In the genomic region with DNA sequence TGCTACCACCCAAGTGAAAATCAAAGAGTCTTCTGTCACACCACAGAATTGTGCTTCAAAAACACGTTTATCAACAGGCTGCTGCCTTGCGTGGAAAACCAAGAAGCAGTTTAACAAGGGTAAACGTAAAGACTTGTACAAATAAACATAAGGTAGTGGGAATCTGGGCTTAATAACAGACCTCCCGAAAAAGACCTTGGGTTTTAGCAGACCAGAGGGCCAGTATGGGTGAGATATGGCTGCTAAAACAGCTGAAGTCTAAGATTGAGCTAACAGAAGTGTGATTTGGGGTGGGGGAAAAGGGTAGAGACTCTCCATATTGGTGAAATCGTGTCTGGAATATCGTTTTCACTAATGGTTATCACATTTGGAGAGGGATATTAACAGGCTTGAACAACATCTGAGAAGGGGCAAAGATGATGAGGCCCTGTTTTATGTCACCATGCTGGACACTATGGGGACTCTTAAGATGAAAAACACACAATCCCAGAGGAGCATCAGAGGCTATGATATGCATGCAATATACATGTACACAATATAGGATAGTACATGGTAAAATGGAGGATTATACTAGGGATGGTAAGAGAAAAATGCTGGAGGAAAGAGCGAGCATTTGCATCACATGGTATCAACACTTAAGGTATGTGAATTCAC, we compare ENCODE assay signal across 8 cellular contexts. TPM values are rescaled to one million over a fixed set of nuclear protein-coding genes. Genes with fewer than 3 reads are reported as not detected.
A peak's percentile ranks its signal among the peaks of the same experiment; 100 is the strongest.
DNase-seq lines count a peak whose midpoint lies in the region; ATAC-seq and TF ChIP-seq lines count a peak whose summit lies in the region.

No MANE protein-coding gene starts in this region.

- TF ChIP-seq POLR2A in prostate gland (IDR thresholded peaks at IDR 0.05), result no peak

- ATAC-seq in RWPE2 (ENCODE audit: low read depth), result no peak
- no peak for ATAC-seq in GM21619 (IDR thresholded peaks at IDR 0.05; ENCODE audit: unreplicated experiment)

- peak overlapping the region; percentile 67 for H3K27ac ChIP-seq in RWPE2 (ENCODE audit: poor library complexity, severe bottlenecking)
- peak overlapping the region; percentile 94 for H3K27ac ChIP-seq in prostate gland

- H3K4me3 ChIP-seq in RWPE2 (ENCODE audit: severe bottlenecking) (peak overlapping the region; percentile 58), fibroblast of mammary gland (ENCODE audit: control insufficient read depth, low read depth, low read length) (peak overlapping the region; percentile 83), prostate gland (peak overlapping the region; percentile 66 to 75)

- no peaks in the 10 kb centered on the region for H3K27me3 ChIP-seq in RWPE2 (ENCODE audit: insufficient read depth, poor library complexity, severe bottlenecking)
- no peaks in the 10 kb centered on the region for H3K27me3 ChIP-seq in prostate gland (replicated peaks; ENCODE audit: insufficient read depth)

- intact Hi-C loops in prostate gland (cut with DNase I), result loop anchor here (2.0 to 10.0 kb wide), 3 partner anchors 23 to 171 kb away; partner anchors contain the start of genes CAPZA1, ST7L and WNT2B

- H3K9me3 ChIP-seq in RWPE2 (ENCODE audit: severe bottlenecking) (no peaks in the 10 kb centered on the region), prostate gland (no peaks in the 10 kb centered on the region)

- TF ChIP-seq CTCF in RWPE2 (IDR thresholded peaks at IDR 0.05; ENCODE audit: poor library complexity, severe bottlenecking) (no peak), fibroblast of mammary gland (conservative IDR thresholded peaks at IDR 0.05; ENCODE audit: control insufficient read depth, insufficient read depth, low read depth, low read length) (no peak), prostate gland (IDR thresholded peaks at IDR 0.05) (no peak)

- H3K36me3 ChIP-seq in RWPE2 (ENCODE audit: low read depth), result peaks cover 10% of the 10 kb centered on the region
- no peaks in the 10 kb centered on the region for H3K36me3 ChIP-seq in prostate gland

- 31% methylated on average over 7 of the region's 7 CpGs for WGBS in prostate gland

- peaks cover 6% of the 10 kb centered on the region for H3K4me1 ChIP-seq in RWPE2 (ENCODE audit: insufficient read depth, poor library complexity, severe bottlenecking)
- H3K4me1 ChIP-seq in prostate gland (replicated peaks), result no peaks in the 10 kb centered on the region

- DNase-seq in EH (ENCODE audit: low read depth), result peak; percentile 42
- DNase-seq in RWPE2 (ENCODE audit: low spot score), result no peak
- no peak for DNase-seq in fibroblast of mammary gland (ENCODE audit: low read depth)
- no peak for DNase-seq in prostate gland (ENCODE audit: low spot score)
- DNase-seq in KG1 (lab: John Stamatoyannopoulos, UW), result no peak
- DNase-seq in NK-92 treated with Interleukin-12 subunit alpha and Interleukin-12 subunit beta, amount 100 ng/mL, for 24 hours (lab: John Stamatoyannopoulos, UW), result no peak
- DNase-seq in GM03348 (ENCODE audit: low spot score), result no peak

RNA-seq across cellular contexts. Expression of gene MOV10, which starts 1.4 kb away (rescaled TPM):
- total RNA-seq in prostate gland, result 100 to 1,000 TPM in 1 of 2 donors, 10 to 100 TPM in 1; 47.0 to 169 TPM

RNA-seq across cellular contexts. Expression of gene RHOC, which starts 31.1 kb away (rescaled TPM):
- 100 to 1,000 TPM; 272 to 373 TPM for total RNA-seq in prostate gland

RNA-seq across cellular contexts. Expression of gene PPM1J, which starts 39.3 kb away (rescaled TPM):
- 10 to 100 TPM in 1 of 2 donors, 1 to 10 TPM in 1; 2.0 to 16.8 TPM for total RNA-seq in prostate gland

RNA-seq across cellular contexts. Expression of gene CAPZA1, which starts 56.2 kb away (rescaled TPM):
- total RNA-seq in prostate gland, result 100 to 1,000 TPM in 1 of 2 donors, 10 to 100 TPM in 1; 87.4 to 104 TPM

RNA-seq across cellular contexts. Expression of gene ST7L, which starts 56.9 kb away (rescaled TPM):
- total RNA-seq in prostate gland, result 10 to 100 TPM; 22.7 to 28.4 TPM
